In the genomic region with DNA sequence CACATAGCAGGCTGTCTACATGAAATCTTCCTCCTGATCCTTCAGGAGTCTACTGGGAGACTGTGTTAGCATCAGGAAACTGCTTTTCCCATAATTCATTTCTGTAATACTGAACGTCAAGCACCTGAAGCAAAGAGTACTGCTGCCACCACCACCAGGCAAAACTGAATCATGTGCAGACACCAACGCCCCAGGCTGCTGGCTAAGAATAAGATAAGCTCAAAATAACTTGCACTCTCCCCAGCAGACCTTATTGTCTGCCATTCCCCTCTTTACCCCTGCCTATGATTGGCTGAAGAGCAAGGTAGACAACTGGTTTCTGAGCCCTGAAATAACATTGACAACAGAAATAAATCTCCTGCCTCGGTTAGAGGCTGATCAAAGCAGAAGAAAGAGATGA, we compare ENCODE assay signal across 35 cellular contexts.
"Had no signal": no experiment of that assay in that cellular context is flagged by ENCODE, and none has a peak within 500 bp of the region (broad histone marks: within the 10 kb centered on the region; RNA-seq: fewer than 3 reads in every experiment).

No MANE protein-coding gene starts in this region.

- H3K36me3 ChIP-seq: MG63 had no signal

- H3K4me2 ChIP-seq: KMS-11 had no signal

- H3K27ac ChIP-seq: KMS-11 had no signal

- H3K4me3 ChIP-seq: MG63 had no signal

- H3K9ac ChIP-seq: KMS-11 had no signal

- DNase-seq: Karpas-422, Kasumi-1, KBM-7, KG1, MG63, MM.1S, MV-4-11, NCI-H1048, NCI-H1092, NCI-H1092 treated with DMSO at 0.1 percent for 48 hours, NCI-H1105, NCI-H1105 treated with DMSO at 0.1 percent for 48 hours, NCI-H1417, NCI-H1417 treated with DMSO at 0.1 percent for 48 hours, NCI-H1436, NCI-H1436 treated with DMSO at 0.1 percent for 48 hours, NCI-H146, NCI-H1694, NCI-H1694 treated with DMSO at 0.1 percent for 48 hours, NCI-H187, NCI-H187 treated with DMSO at 0.1 percent for 48 hours, NCI-H1930, NCI-H2029, NCI-H2029 treated with DMSO at 0.1 percent for 48 hours, NCI-H2081, NCI-H2081 treated with DMSO at 0.1 percent for 48 hours, NCI-H2107, NCI-H2171, NCI-H2171 treated with DMSO at 0.1 percent for 48 hours, NCI-H2227 treated with DMSO at 0.1 percent for 48 hours, NCI-H226, NCI-H345, NCI-H446, NCI-H446 treated with DMSO at 0.1 percent for 48 hours had no signal

- H3K27me3 ChIP-seq: MG63 had no signal

- H3K9me3 ChIP-seq: MG63 had no signal
